8 cellular contexts compared by ENCODE assay signal in the genomic region with DNA sequence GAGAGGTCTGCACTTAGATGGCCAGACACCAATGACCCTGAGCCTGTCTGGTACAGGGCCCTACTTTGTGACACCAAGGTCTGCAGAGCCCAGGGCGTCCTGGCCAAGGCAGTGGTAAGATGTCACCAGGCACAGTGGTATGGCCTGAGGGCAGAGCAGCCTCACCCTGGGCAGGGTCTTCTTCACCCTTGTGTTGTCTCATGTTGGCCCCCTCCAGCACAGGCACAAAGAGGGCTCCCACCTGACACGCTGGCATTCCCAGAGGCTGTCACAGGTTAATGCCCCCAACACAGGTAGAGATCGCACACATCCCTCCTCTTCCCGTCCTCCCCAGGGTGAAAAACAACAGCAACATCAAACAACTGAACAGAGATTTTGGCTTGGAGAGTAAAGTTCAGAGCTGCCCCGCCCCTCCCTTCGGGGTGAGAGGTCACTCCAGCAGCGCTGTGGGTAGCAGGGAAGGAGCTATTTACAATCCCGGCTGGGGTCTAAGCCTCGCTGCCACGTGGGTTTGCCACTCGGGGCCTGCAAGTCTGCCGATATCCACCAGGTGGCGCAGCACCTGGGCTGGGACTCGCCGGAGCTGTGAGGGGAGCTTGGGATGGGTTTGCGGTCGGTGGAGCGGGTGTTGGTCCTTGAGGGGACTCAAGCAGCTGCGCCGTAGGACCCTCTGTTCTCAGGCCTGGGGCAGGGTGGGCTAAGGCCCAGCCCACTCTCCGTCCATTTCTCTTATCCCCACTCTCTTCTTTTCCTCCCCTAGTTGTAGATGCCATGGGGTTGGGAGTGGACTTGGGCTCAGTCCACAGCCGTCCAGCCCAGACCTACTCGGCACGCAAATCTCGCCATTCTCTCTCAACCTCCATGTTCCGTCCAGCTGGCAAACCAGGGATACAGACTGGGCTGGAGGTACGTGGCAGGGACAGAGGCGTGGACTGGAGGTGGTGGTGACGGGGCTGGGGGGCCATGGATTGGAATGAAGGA. TPM values are rescaled to one million over a fixed set of nuclear protein-coding genes. Genes with fewer than 3 reads are reported as not detected.
A peak's percentile ranks its signal among the peaks of the same experiment; 100 is the strongest.
DNase-seq lines count a peak whose midpoint lies in the region; ATAC-seq, FAIRE-seq and TF ChIP-seq lines count a peak whose summit lies in the region.

No MANE protein-coding gene starts in this region.

- no peaks in the 10 kb centered on the region for H3K36me3 Mint-ChIP-seq in activated naive CD4-positive, alpha-beta T cell treated with anti-CD3 and anti-CD28 coated beads, Interleukin-2, amount 50 U/mL, for 72 hours

- TF ChIP-seq CTCF in NB4 (IDR thresholded peaks at IDR 0.05; ENCODE audit: low read depth, low read length) (peak; percentile 92), prostate gland (IDR thresholded peaks at IDR 0.05) (peak; percentile 97 to 99 (median 98)), vagina (IDR thresholded peaks at IDR 0.05) (peak; percentile 90 to 96 (median 96))

- ATAC-seq in activated naive CD4-positive, alpha-beta T cell treated with anti-CD3 and anti-CD28 coated beads, Interleukin-2, amount 50 U/mL, for 72 hours: peak; percentile 84 to 88
- ATAC-seq in HG02571 (IDR thresholded peaks at IDR 0.05; ENCODE audit: unreplicated experiment): no peak

- H3K9me3 ChIP-seq in prostate gland (no peaks in the 10 kb centered on the region), vagina (no peaks in the 10 kb centered on the region)

- no peak overlapping the region for H3K27ac ChIP-seq in prostate gland
- no peak overlapping the region for H3K27ac ChIP-seq in vagina

- DNase-seq in NB4 (ENCODE audit: low read depth) (peak; percentile 77), SKM-1 treated with dmso at 0.1 percent for 144 hours (lab: John Stamatoyannopoulos, UW; ENCODE audit: unreplicated experiment) (peak; percentile 69), cardiac septum (ENCODE audit: low spot score) (peak; percentile 87), prostate gland (ENCODE audit: low spot score) (peak; percentile 63), vagina (ENCODE audit: extremely low spot score in 2 of 2) (no peak)
- peak; percentile 78 to 93 for DNase-seq in activated naive CD4-positive, alpha-beta T cell treated with anti-CD3 and anti-CD28 coated beads, Interleukin-2, amount 50 U/mL, for 72 hours (ENCODE audit: low spot score in 2 of 2)

- intact Hi-C loops in cardiac septum (cut with DNase I): loop anchor here (1.0 kb wide), 1 partner anchor 77 kb away; no protein-coding TSS in a partner anchor
- intact Hi-C loops in prostate gland (cut with DNase I): loop anchor here (2.0 kb wide), 1 partner anchor 35 kb away; the partner anchor contains the start of gene EFNA1
- intact Hi-C loops in vagina (cut with DNase I): loop anchor here (2.0 to 5.0 kb wide), 2 partner anchors 41 to 75 kb away; no protein-coding TSS in a partner anchor

- 39% methylated on average over 18 of the region's 29 CpGs for WGBS in prostate gland

- no peaks in the 10 kb centered on the region for H3K27me3 ChIP-seq in prostate gland (replicated peaks; ENCODE audit: insufficient read depth)
- no peaks in the 10 kb centered on the region for H3K27me3 ChIP-seq in vagina

- H3K4me3 ChIP-seq in NB4 (ENCODE audit: low read depth, low read length) (no peak overlapping the region), prostate gland (no peak overlapping the region), vagina (no peak overlapping the region)

- H3K27ac Mint-ChIP-seq in activated naive CD4-positive, alpha-beta T cell treated with anti-CD3 and anti-CD28 coated beads, Interleukin-2, amount 50 U/mL, for 72 hours: no peak overlapping the region

- TF ChIP-seq POLR2A in NB4 (IDR thresholded peaks at IDR 0.05; ENCODE audit: extremely low read depth, insufficient read length) (no peak), prostate gland (IDR thresholded peaks at IDR 0.05) (no peak), vagina (IDR thresholded peaks at IDR 0.05) (no peak)

- H3K9me3 Mint-ChIP-seq in activated naive CD4-positive, alpha-beta T cell treated with anti-CD3 and anti-CD28 coated beads, Interleukin-2, amount 50 U/mL, for 72 hours: no peaks in the 10 kb centered on the region

- peaks cover 5% of the 10 kb centered on the region for H3K4me1 ChIP-seq in prostate gland (replicated peaks)
- H3K4me1 ChIP-seq in vagina: peaks cover 27% of the 10 kb centered on the region

- H3K36me3 ChIP-seq in prostate gland (no peaks in the 10 kb centered on the region), vagina (no peaks in the 10 kb centered on the region)

- peak; percentile 55 for FAIRE-seq in G401.6 (lab: Jason Lieb, UNC)

RNA-seq across cellular contexts. Expression of gene EFNA3, which starts 12.7 kb away (rescaled TPM):
- total RNA-seq in activated naive CD4-positive, alpha-beta T cell treated with anti-CD3 and anti-CD28 coated beads, Interleukin-2, amount 50 U/mL, for 72 hours: 10 to 100 TPM in 1 of 2 donors, 1 to 10 TPM in 1; 1.7 to 12.6 TPM
- total RNA-seq in cardiac septum (1.2 TPM), prostate gland (1 to 10 TPM; 5.9 to 8.4 TPM), vagina (22.3 TPM)

RNA-seq across cellular contexts. Expression of gene EFNA4, which starts 27.8 kb away (rescaled TPM):
- 1 to 10 TPM; 5.7 to 9.5 TPM for total RNA-seq in activated naive CD4-positive, alpha-beta T cell treated with anti-CD3 and anti-CD28 coated beads, Interleukin-2, amount 50 U/mL, for 72 hours
- total RNA-seq in cardiac septum (1.9 TPM), prostate gland (10 to 100 TPM; 10.3 to 23.4 TPM), vagina (13.8 TPM)

RNA-seq across cellular contexts. Expression of gene EFNA1, which starts 36.3 kb away (rescaled TPM):
- total RNA-seq in activated naive CD4-positive, alpha-beta T cell treated with anti-CD3 and anti-CD28 coated beads, Interleukin-2, amount 50 U/mL, for 72 hours: 1 to 10 TPM in 1 of 2 donors, under 1 TPM in 1; 0.68 to 1.6 TPM
- total RNA-seq in cardiac septum: 30.2 TPM
- total RNA-seq in prostate gland: 100 to 1,000 TPM in 1 of 2 donors, 10 to 100 TPM in 1; 85.1 to 132 TPM
- 57.9 TPM for total RNA-seq in vagina

RNA-seq across cellular contexts. Expression of gene ADAM15, which starts 40.2 kb away (rescaled TPM):
- 10 to 100 TPM; 49.9 to 52.8 TPM for total RNA-seq in activated naive CD4-positive, alpha-beta T cell treated with anti-CD3 and anti-CD28 coated beads, Interleukin-2, amount 50 U/mL, for 72 hours
- 69.9 TPM for total RNA-seq in cardiac septum
- 100 to 1,000 TPM in 1 of 2 donors, 10 to 100 TPM in 1; 72.5 to 138 TPM for total RNA-seq in prostate gland
- 193 TPM for total RNA-seq in vagina

RNA-seq across cellular contexts. Expression of gene SLC50A1, which starts 44.3 kb away (rescaled TPM):
- total RNA-seq in activated naive CD4-positive, alpha-beta T cell treated with anti-CD3 and anti-CD28 coated beads, Interleukin-2, amount 50 U/mL, for 72 hours: 10 to 100 TPM; 47.4 to 49.4 TPM
- total RNA-seq in cardiac septum (11.2 TPM), prostate gland (10 to 100 TPM; 26.6 to 48.0 TPM), vagina (11.8 TPM)

Comparison
In these comparisons a context has a peak if more than half of its experiments do, and no peak if none do; other contexts are left out.
1. DNase-seq: peak in NB4 (single experiment), SKM-1 treated with dmso at 0.1 percent for 144 hours (single experiment), activated naive CD4-positive, alpha-beta T cell treated with anti-CD3 and anti-CD28 coated beads, Interleukin-2, amount 50 U/mL, for 72 hours (2 of 2), cardiac septum (single experiment) and prostate gland (single experiment); none in vagina (0 of 2).
2. RNA of gene EFNA1, which starts 36.3 kb away (total RNA-seq): 85.1 to 132 TPM in prostate gland, 57.9 TPM in vagina (single experiment) and 30.2 TPM in cardiac septum (single experiment); 0.68 to 1.6 TPM in activated naive CD4-positive, alpha-beta T cell treated with anti-CD3 and anti-CD28 coated beads, Interleukin-2, amount 50 U/mL, for 72 hours; every median in the first group is over 10 times any median in the second.
3. Peak in every context shown above with its lines, with median percentiles within 50 percentile points of each other: CTCF ChIP-seq.